ENCODE assay signal across 8 cellular contexts in genomic region chr5:180352116-180352975, GRCh38. TPM values are rescaled to one million over a fixed set of nuclear protein-coding genes. Genes with fewer than 3 reads are reported as not detected.
DNase-seq lines count a peak whose midpoint lies in the region; ATAC-seq, FAIRE-seq and TF ChIP-seq lines count a peak whose summit lies in the region.

No MANE protein-coding gene starts in this region.

- TF ChIP-seq CTCF in CD8-positive, alpha-beta T cell (IDR thresholded peaks at IDR 0.05): no peak
- no peak for TF ChIP-seq CTCF in D721Med (IDR thresholded peaks at IDR 0.05; ENCODE audit: insufficient read depth, missing control alignments)

- H3K9me3 ChIP-seq in CD8-positive, alpha-beta T cell (ENCODE audit: low read length): no peaks in the 10 kb centered on the region
- no peaks in the 10 kb centered on the region for H3K9me3 ChIP-seq in endocrine pancreas (ENCODE audit: control insufficient read depth, low read length)

- DNase-seq in CD8-positive, alpha-beta T cell: peak in 1 of 7 experiments; percentile 53
- no peak for DNase-seq in Jurkat, Clone E6-1 (ENCODE audit: low read depth, low spot score)
- DNase-seq in myocyte (ENCODE audit: low read depth): peak; percentile 50
- DNase-seq in T-helper 9 cell: no peak
- DNase-seq in NCI-H510A (lab: John Stamatoyannopoulos, UW): no peak
- DNase-seq in D721Med (ENCODE audit: insufficient read length, low spot score): no peak

- peak overlapping the region; percentile 61 for H3K4me3 Mint-ChIP-seq in CD8-positive, alpha-beta T cell

- POLR2A ChIA-PET in CD8-positive, alpha-beta T cell (lab: Charles Lee): no interaction called here

- peaks cover 11% of the 10 kb centered on the region for H3K4me1 ChIP-seq in CD8-positive, alpha-beta T cell (ENCODE audit: insufficient read depth, low read length)
- H3K4me1 ChIP-seq in endocrine pancreas (ENCODE audit: control insufficient read depth, insufficient read depth, low read length): no peaks in the 10 kb centered on the region

- H3K27ac ChIP-seq in CD8-positive, alpha-beta T cell (ENCODE audit: low read depth, low read length): no peak overlapping the region

- no peaks in the 10 kb centered on the region for H3K36me3 Mint-ChIP-seq in CD8-positive, alpha-beta T cell

- CTCF ChIA-PET in CD8-positive, alpha-beta T cell (lab: Charles Lee): interaction anchor here (0.5 to 1.5 kb wide), 2 partner anchors 24 to 57 kb away, joined by 3 to 4 read pairs; no protein-coding TSS in a partner anchor

- peak overlapping the region; percentile 23 for H3K9ac ChIP-seq in endocrine pancreas (ENCODE audit: control insufficient read depth, insufficient read depth, low read length)

- no peak for FAIRE-seq in D721Med (lab: Jason Lieb, UNC)

- H3K4me3 ChIP-seq in CD8-positive, alpha-beta T cell (ENCODE audit: low read depth, low read length): peak overlapping the region; percentile 76
- peak overlapping the region; percentile 27; the same call in 1 of the 2 replicates for H3K4me3 ChIP-seq in Jurkat, Clone E6-1 (ENCODE audit: low read length)
- H3K4me3 ChIP-seq in endocrine pancreas (ENCODE audit: control insufficient read depth, insufficient read depth, low read length): no peak overlapping the region

- no peaks in the 10 kb centered on the region for H3K36me3 ChIP-seq in CD8-positive, alpha-beta T cell (ENCODE audit: insufficient read depth, low read length)
- no peaks in the 10 kb centered on the region for H3K36me3 ChIP-seq in endocrine pancreas (ENCODE audit: control insufficient read depth, insufficient read depth, low read length)

- peaks cover 19% of the 10 kb centered on the region for H3K27me3 ChIP-seq in CD8-positive, alpha-beta T cell (ENCODE audit: insufficient read depth, low read length)
- H3K27me3 ChIP-seq in endocrine pancreas (ENCODE audit: control insufficient read depth, insufficient read depth, low read length): peaks cover 15% of the 10 kb centered on the region

- H3K27ac Mint-ChIP-seq in CD8-positive, alpha-beta T cell: no peak overlapping the region

- intact Hi-C loops in CD8-positive, alpha-beta T cell (cut with DNase I, micrococcal nuclease): loop anchor here (2.0 kb wide), 1 partner anchor 60 kb away; the partner anchor contains the start of gene MAPK9 (in 2 of the 2)

- H3K27me3 Mint-ChIP-seq in CD8-positive, alpha-beta T cell (ENCODE audit: low read depth): peaks cover 39% of the 10 kb centered on the region

- H3K4me1 Mint-ChIP-seq in CD8-positive, alpha-beta T cell (ENCODE audit: low read depth): peaks cover 6% of the 10 kb centered on the region

- no peaks in the 10 kb centered on the region for H3K9me3 Mint-ChIP-seq in CD8-positive, alpha-beta T cell

- no peak for ATAC-seq in CD8-positive, alpha-beta T cell
- ATAC-seq in GM19023 (IDR thresholded peaks at IDR 0.05; ENCODE audit: unreplicated experiment): no peak

RNA-seq across cellular contexts. Expression of gene GFPT2, which starts 0.8 kb away (rescaled TPM):
- 1 to 10 TPM; 7.9 to 9.9 TPM for total RNA-seq in CD8-positive, alpha-beta T cell
- 2.0 TPM for polyA plus RNA-seq in Jurkat, Clone E6-1 (2012; ENCODE audit: insufficient read depth, insufficient read length)
- total RNA-seq in myocyte: 11.2 and 13.8 TPM in 2 replicates
- 11.6 TPM for polyA plus RNA-seq in myocyte (2012)
